Comparison of ENCODE assay signal across 9 cellular contexts in the genomic region with DNA sequence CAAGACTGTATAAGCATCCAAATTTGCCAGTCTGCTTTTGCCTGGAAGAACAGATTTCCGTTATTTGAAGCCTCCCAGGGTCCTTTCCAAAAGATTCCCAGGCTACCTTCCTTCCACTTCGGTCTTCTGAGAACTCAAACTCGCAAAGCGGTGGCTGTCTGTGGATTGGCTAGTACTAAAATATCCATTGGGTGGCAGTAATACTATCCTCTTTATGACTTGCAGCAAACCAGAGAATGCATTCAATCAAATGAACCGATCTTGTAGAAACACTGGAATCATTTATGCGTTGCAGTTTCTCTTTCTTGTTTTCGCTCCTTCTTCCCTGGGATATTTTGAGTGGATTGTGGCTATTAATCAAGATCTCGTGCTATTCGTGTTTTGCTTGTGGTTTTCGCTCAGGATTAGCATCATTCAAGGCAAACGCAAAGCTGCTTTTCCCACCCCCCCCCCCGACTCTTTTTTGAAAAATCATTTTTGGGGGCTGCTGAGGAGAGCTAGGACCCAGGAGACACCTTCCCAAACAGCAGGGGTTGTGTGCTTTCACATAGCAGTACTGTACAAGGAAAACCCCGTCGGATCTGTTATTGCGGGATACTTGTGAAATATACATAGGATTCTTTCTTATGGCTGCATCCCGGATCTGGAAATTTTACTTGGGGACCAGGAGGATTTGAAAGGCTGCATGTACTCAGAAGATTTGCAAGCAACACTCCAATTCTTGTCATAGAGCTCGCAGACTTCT. TPM values are rescaled to one million over a fixed set of nuclear protein-coding genes. Genes with fewer than 3 reads are reported as not detected.
A peak's percentile ranks its signal among the peaks of the same experiment; 100 is the strongest.
DNase-seq lines count a peak whose midpoint lies in the region; ATAC-seq, FAIRE-seq and TF ChIP-seq lines count a peak whose summit lies in the region.
"Had no signal": no experiment of that assay in that cellular context is flagged by ENCODE, and none has a peak within 500 bp of the region (broad histone marks: within the 10 kb centered on the region; RNA-seq: fewer than 3 reads in every experiment).

A gene (plus strand): TSS at position 556 of the 745 bp plus-strand sequence.

- no peaks in the 10 kb centered on the region for H3K9me3 ChIP-seq in endothelial cell of umbilical vein (replicated peaks; ENCODE audit: control insufficient read depth, insufficient read depth, low read length)

- H3K27me3 ChIP-seq in ACC112 (ENCODE audit: insufficient read depth, low read length) (peaks cover 54% of the 10 kb centered on the region), endothelial cell of umbilical vein (ENCODE audit: control insufficient read depth in 2 of 2, insufficient read depth in 2 of 2, low read length in 2 of 2) (no peaks in the 10 kb centered on the region)

- DNase-seq in NCI-H1417 treated with DMSO at 0.1 percent for 48 hours (lab: John Stamatoyannopoulos, UW) (peak; percentile 77), endothelial cell of umbilical vein (ENCODE audit: low read depth, low spot score) (peak; percentile 78), middle frontal gyrus (ENCODE audit: extremely low spot score, low spot score) (peak; percentile 58)

- H3K4me1 ChIP-seq in ACC112 (ENCODE audit: control insufficient read depth, insufficient read depth, low read length, unreplicated experiment), result no peaks in the 10 kb centered on the region
- peaks cover 32% of the 10 kb centered on the region for H3K4me1 ChIP-seq in endothelial cell of umbilical vein (ENCODE audit: control insufficient read depth, extremely low read depth, insufficient read depth, low read length)

- H4K20me1 ChIP-seq in endothelial cell of umbilical vein (replicated peaks; ENCODE audit: control insufficient read depth, extremely low read depth, insufficient read depth, low read length), result no peaks in the 10 kb centered on the region

- dilution Hi-C loops in endothelial cell of umbilical vein (cut with MboI; ENCODE audit: extremely low pct_ligation_motif_present, low sequenced_read_pairs), result no loop called here

- no peak for TF ChIP-seq POLR2A in endothelial cell of umbilical vein (IDR thresholded peaks at IDR 0.05; ENCODE audit: low read depth, low read length)

- BruUV-seq in endothelial cell of umbilical vein (replicated peaks; lab: Mats Ljungman, UMichigan), result no TSS peak

- peak within 1 kb of the TSS; percentile 27 for H3K9ac ChIP-seq in endothelial cell of umbilical vein (replicated peaks; ENCODE audit: extremely low read depth, insufficient read depth, low read length)

- H3K4me2 ChIP-seq in endothelial cell of umbilical vein (ENCODE audit: insufficient read depth, low read length), result peak within 1 kb of the TSS; percentile 60

- no peak for TF ChIP-seq CTCF in endothelial cell of umbilical vein (IDR thresholded peaks at IDR 0.05; ENCODE audit: extremely low read depth in 1 of 2, insufficient read depth in 1 of 2, low read depth in 1 of 2, low read length in 2 of 2)

- H3K4me3 ChIP-seq in ACC112 (ENCODE audit: low read depth, low read length), result peak within 1 kb of the TSS; percentile 74
- peak within 1 kb of the TSS; percentile 50 to 88 (median 59) for H3K4me3 ChIP-seq in endothelial cell of umbilical vein (replicated peaks in 1 of 3; ENCODE audit: insufficient read depth in 1 of 3, low read depth in 1 of 3, low read length in 3 of 3)

- H2AFZ ChIP-seq in ACC112 (ENCODE audit: low read length, unreplicated experiment) (peak within 1 kb of the TSS; percentile 21), endothelial cell of umbilical vein (ENCODE audit: low read depth, low read length) (peak within 1 kb of the TSS; percentile 58)

- H3K27ac ChIP-seq in ACC112 (ENCODE audit: low read depth, low read length) (no peak within 1 kb of the TSS), endothelial cell of umbilical vein (ENCODE audit: insufficient read depth, low read depth, low read length) (peak within 1 kb of the TSS; percentile 26)

- CTCF ChIA-PET in endothelial cell of umbilical vein (lab: Charles Lee), result interaction anchor here (1.2 to 1.3 kb wide), 2 partner anchors 504 to 967 kb away, joined by 4 to 7 read pairs; no protein-coding TSS in a partner anchor

- FAIRE-seq in endothelial cell of umbilical vein (lab: Jason Lieb, UNC), result peak; percentile 70

- POLR2A ChIA-PET in endothelial cell of umbilical vein (lab: Charles Lee), result no interaction called here

- no peaks in the 10 kb centered on the region for H3K36me3 ChIP-seq in ACC112 (ENCODE audit: insufficient read depth, low read length)
- H3K36me3 ChIP-seq in endothelial cell of umbilical vein (ENCODE audit: control insufficient read depth in 2 of 2, extremely low read depth in 1 of 2, insufficient read depth in 2 of 2, low read length in 2 of 2), result no peaks in the 10 kb centered on the region

- ATAC-seq in GM21526 (IDR thresholded peaks at IDR 0.05; ENCODE audit: low FRiP score, unreplicated experiment) (no peak), GM21737 (IDR thresholded peaks at IDR 0.05; ENCODE audit: unreplicated experiment) (no peak), HG02588 (IDR thresholded peaks at IDR 0.05; ENCODE audit: unreplicated experiment) (no peak), HG03469 (IDR thresholded peaks at IDR 0.05; ENCODE audit: unreplicated experiment) (no peak)

- H3K9me1 ChIP-seq in endothelial cell of umbilical vein (replicated peaks; ENCODE audit: control insufficient read depth, extremely low read depth, insufficient read depth, low read length), result no peaks in the 10 kb centered on the region

- intact Hi-C loops in endothelial cell of umbilical vein (cut with micrococcal nuclease), result loop anchor here (1.0 to 10.0 kb wide), 10 partner anchors 183 to 1318 kb away; no protein-coding TSS in a partner anchor

- H3K79me2 ChIP-seq in ACC112 (ENCODE audit: control insufficient read depth, insufficient read depth, low read length, unreplicated experiment) (no peaks in the 10 kb centered on the region), endothelial cell of umbilical vein (ENCODE audit: control insufficient read depth, insufficient read depth, low read length) (no peaks in the 10 kb centered on the region)

TF ChIP-seq in endothelial cell of umbilical vein, 7 proteins besides CTCF, POLR2A, EP300 and RAD21:
- no peak for TF ChIP-seq FOS (IDR thresholded peaks at IDR 0.05; ENCODE audit: borderline replicate concordance, insufficient read depth, low read length)
- no peak for TF ChIP-seq JUN (IDR thresholded peaks at IDR 0.05; ENCODE audit: borderline replicate concordance, insufficient read depth, insufficient read length, low read depth)
- TF ChIP-seq MYC (IDR thresholded peaks at IDR 0.05; ENCODE audit: low read depth, low read length), result no peak
- no peak for TF ChIP-seq GATA2 (IDR thresholded peaks at IDR 0.05; ENCODE audit: insufficient read depth, insufficient read length, low read depth, low read length)
- TF ChIP-seq EZH2 (IDR thresholded peaks at IDR 0.05; ENCODE audit: borderline replicate concordance, low read depth, low read length, severe bottlenecking), result no peak
- TF ChIP-seq, protein P1, sequence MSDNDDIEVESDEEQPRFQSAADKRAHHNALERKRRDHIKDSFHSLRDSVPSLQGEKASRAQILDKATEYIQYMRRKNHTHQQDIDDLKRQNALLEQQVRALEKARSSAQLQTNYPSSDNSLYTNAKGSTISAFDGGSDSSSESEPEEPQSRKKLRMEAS (IDR thresholded peaks at IDR 0.05; ENCODE audit: insufficient read depth, insufficient read length), result no peak
- no peak for TF ChIP-seq POLR2AphosphoS5 (IDR thresholded peaks at IDR 0.05; ENCODE audit: insufficient read depth, low read depth, low read length)
TF ChIP-seq in endothelial cell of umbilical vein: peak in this region for 0.

RNA-seq across cellular contexts. Expression of the gene that starts here (rescaled TPM):
- 1.3 and 1.6 TPM in 2 replicates for total RNA-seq in endothelial cell of umbilical vein
- 0.79 and 0.84 TPM in 2 replicates for polyA plus RNA-seq in endothelial cell of umbilical vein
- 0.35 and 0.49 TPM in 2 replicates for polyA plus RNA-seq in endothelial cell of umbilical vein (2011; cell fraction: cytosol; rRNA removed)
- 1.9 and 2.2 TPM in 2 replicates for polyA plus RNA-seq in endothelial cell of umbilical vein (2011; cell fraction: nucleus; rRNA removed)
- 0.28 and 0.42 TPM in 2 replicates for polyA plus RNA-seq in endothelial cell of umbilical vein (2012)
- polyA minus RNA-seq in endothelial cell of umbilical vein, result 4.5 and 5.9 TPM in 2 replicates
- not detected for polyA minus RNA-seq in endothelial cell of umbilical vein (2011; cell fraction: cytosol; rRNA and poly(A)+ RNA removed)
- 17.5 and 19.0 TPM in 2 replicates for polyA minus RNA-seq in endothelial cell of umbilical vein (2011; cell fraction: nucleus; rRNA and poly(A)+ RNA removed)
- total RNA-seq: T-helper 2 cell treated with Interferon-gamma antibody and Interleukin-4, amounts not matched to agents 100 ng/mL and 5 ng/mL, for 36 hours had no signal
